Comparison of ENCODE assay signal across 3 cellular contexts in genomic region chr1:230385930-230386329, GRCh38.
TF ChIP-seq lines count a peak whose summit lies in the region.

No MANE protein-coding gene starts in this region.

TF ChIP-seq in HepG2, 621 proteins besides CTCF, POLR2A, EP300 and RAD21:
- TF ChIP-seq MAFF (IDR thresholded peaks at IDR 0.05; ENCODE audit: low read depth, low read length) (0 out of 2 replicates have a peak, but pooled peaks have one; percentile 31), HNRNPL (IDR thresholded peaks at IDR 0.05; ENCODE audit: low read depth, low read length) (no peak)

TF ChIP-seq in HEK293T, 16 proteins besides CTCF, POLR2A, EP300 and RAD21:
- TF ChIP-seq PKNOX1 (IDR thresholded peaks at IDR 0.05) (no peak), BHLHE40 (IDR thresholded peaks at IDR 0.05; ENCODE audit: borderline replicate concordance) (no peak), L3MBTL2 (conservative IDR thresholded peaks at IDR 0.05) (no peak), ZNF384 (IDR thresholded peaks at IDR 0.05) (no peak), SUZ12 (IDR thresholded peaks at IDR 0.05) (no peak), ARNT (IDR thresholded peaks at IDR 0.05) (no peak)

TF ChIP-seq in SK-N-SH, 30 proteins besides CTCF, POLR2A, EP300 and RAD21:
- TF ChIP-seq SIN3A (IDR thresholded peaks at IDR 0.05; ENCODE audit: borderline replicate concordance, low read depth, low read length) (no peak), POLR2AphosphoS5 (IDR thresholded peaks at IDR 0.05; ENCODE audit: low read depth, low read length) (no peak), YY1 (IDR thresholded peaks at IDR 0.05; ENCODE audit: low read depth) (no peak), PBX3 (IDR thresholded peaks at IDR 0.05) (no peak), MXI1 (IDR thresholded peaks at IDR 0.05; ENCODE audit: low read depth, low read length) (no peak), TCF12 (IDR thresholded peaks at IDR 0.05) (no peak), CHD2 (IDR thresholded peaks at IDR 0.05; ENCODE audit: low read length, partially characterized antibody) (no peak), RCOR1 (IDR thresholded peaks at IDR 0.05; ENCODE audit: low read length) (no peak), USF2 (IDR thresholded peaks at IDR 0.05; ENCODE audit: borderline replicate concordance, low read depth, low read length) (no peak), GATA2 (CRISPR knock-in tag; IDR thresholded peaks at IDR 0.05) (no peak), MAX (IDR thresholded peaks at IDR 0.05; ENCODE audit: low read depth) (no peak), FOXJ3 (CRISPR knock-in tag; IDR thresholded peaks at IDR 0.05) (no peak), FOSL2 (IDR thresholded peaks at IDR 0.05; ENCODE audit: borderline replicate concordance, low read depth) (no peak), EZH2phosphoT487 (IDR thresholded peaks at IDR 0.05; ENCODE audit: borderline replicate concordance, low read depth) (no peak), ZBTB33 (IDR thresholded peaks at IDR 0.05; ENCODE audit: borderline replicate concordance, low read depth) (no peak), GABPA (IDR thresholded peaks at IDR 0.05; ENCODE audit: low read depth) (no peak)
